ENCODE assay signal across 11 cellular contexts in genomic region chr6:10659697-10660348, GRCh38. TPM values are rescaled to one million over a fixed set of nuclear protein-coding genes. Genes with fewer than 3 reads are reported as not detected.
DNase-seq lines count a peak whose midpoint lies in the region; ATAC-seq, FAIRE-seq and TF ChIP-seq lines count a peak whose summit lies in the region.
"Had no signal": no experiment of that assay in that cellular context is flagged by ENCODE, and none has a peak within 500 bp of the region (broad histone marks: within the 10 kb centered on the region; RNA-seq: fewer than 3 reads in every experiment).

No MANE protein-coding gene starts in this region.

- no peak overlapping the region for H3K27ac Mint-ChIP-seq in activated CD8-positive, alpha-beta memory T cell treated with anti-CD3 and anti-CD28 coated beads, Interleukin-2, amount 10 ng/mL, durations not matched to agents 7 days and 5 days
- no peak overlapping the region for H3K27ac Mint-ChIP-seq in WTC11

- H3K4me3 Mint-ChIP-seq in activated CD8-positive, alpha-beta memory T cell treated with anti-CD3 and anti-CD28 coated beads, Interleukin-2, amount 10 ng/mL, durations not matched to agents 7 days and 5 days: peak overlapping the region; percentile 59
- H3K4me3 Mint-ChIP-seq in WTC11: peak overlapping the region; percentile 60

- H3K36me3 ChIP-seq in suprapubic skin: no peaks in the 10 kb centered on the region
- H3K36me3 ChIP-seq: BLaER1 had no signal

- TF ChIP-seq CTCF in WTC11 (IDR thresholded peaks at IDR 0.05) (no peak), suprapubic skin (IDR thresholded peaks at IDR 0.05) (no peak)

- no peak for FAIRE-seq in RCC 7860 (lab: Jason Lieb, UNC)
- FAIRE-seq in GM12892 (lab: Jason Lieb, UNC): no peak
- FAIRE-seq: colon had no signal

- CTCF ChIA-PET in activated CD8-positive, alpha-beta memory T cell treated with anti-CD3 and anti-CD28 coated beads, Interleukin-2, amount 10 ng/mL, durations not matched to agents 7 days and 5 days (lab: Charles Lee): interaction anchor here (0.6 kb wide), 1 partner anchor 99 kb away, joined by 4 read pairs; no protein-coding TSS in a partner anchor
- CTCF ChIA-PET in WTC11 (lab: Charles Lee): interaction anchor here (0.6 to 2.1 kb wide), 4 partner anchors 38 to 194 kb away, joined by 3 to 6 read pairs (median 4); no protein-coding TSS in a partner anchor

- no peak for DNase-seq in activated CD8-positive, alpha-beta memory T cell treated with anti-CD3 and anti-CD28 coated beads, Interleukin-2, amount 10 ng/mL, durations not matched to agents 7 days and 5 days
- DNase-seq in activated CD8-positive, alpha-beta memory T cell treated with anti-CD3 and anti-CD28 coated beads, Interleukin-2, amount 50 U/mL, for 4 hours: no peak
- DNase-seq in WTC11 (ENCODE audit: low spot score): peak; percentile 46
- no peak for DNase-seq in suprapubic skin (ENCODE audit: low spot score in 2 of 2)
- DNase-seq in RCC 7860 (ENCODE audit: low spot score): no peak
- DNase-seq in mesenteric fat pad (ENCODE audit: low spot score): no peak
- no peak for DNase-seq in GM12892 (ENCODE audit: insufficient read length)

- H3K27me3 Mint-ChIP-seq in activated CD8-positive, alpha-beta memory T cell treated with anti-CD3 and anti-CD28 coated beads, Interleukin-2, amount 10 ng/mL, durations not matched to agents 7 days and 5 days: peaks cover 25% of the 10 kb centered on the region
- H3K27me3 Mint-ChIP-seq in WTC11 (ENCODE audit: low read depth): peaks cover 13% of the 10 kb centered on the region; the same call in 1 of the 2 replicates

- POLR2A ChIA-PET in WTC11 (lab: Charles Lee): interaction anchor here (0.6 kb wide), 1 partner anchor 136 kb away, joined by 6 read pairs; no protein-coding TSS in a partner anchor

- no peak for TF ChIP-seq EP300 in suprapubic skin (IDR thresholded peaks at IDR 0.05)

- H3K4me1 ChIP-seq in suprapubic skin: no peaks in the 10 kb centered on the region

- H3K4me1 Mint-ChIP-seq in activated CD8-positive, alpha-beta memory T cell treated with anti-CD3 and anti-CD28 coated beads, Interleukin-2, amount 10 ng/mL, durations not matched to agents 7 days and 5 days: peaks cover 14% of the 10 kb centered on the region
- H3K4me1 Mint-ChIP-seq in WTC11: no peaks in the 10 kb centered on the region

- H3K9me3 Mint-ChIP-seq in activated CD8-positive, alpha-beta memory T cell treated with anti-CD3 and anti-CD28 coated beads, Interleukin-2, amount 10 ng/mL, durations not matched to agents 7 days and 5 days (ENCODE audit: low read depth): no peaks in the 10 kb centered on the region
- H3K9me3 Mint-ChIP-seq in WTC11: peaks cover 22% of the 10 kb centered on the region

- TF ChIP-seq POLR2A in suprapubic skin (IDR thresholded peaks at IDR 0.05): no peak
- no peak for TF ChIP-seq POLR2A in GM12892 (IDR thresholded peaks at IDR 0.05; ENCODE audit: low read depth, low read length)

- no peaks in the 10 kb centered on the region for H3K36me3 Mint-ChIP-seq in activated CD8-positive, alpha-beta memory T cell treated with anti-CD3 and anti-CD28 coated beads, Interleukin-2, amount 10 ng/mL, durations not matched to agents 7 days and 5 days
- H3K36me3 Mint-ChIP-seq in WTC11: no peaks in the 10 kb centered on the region

- ATAC-seq in activated CD8-positive, alpha-beta memory T cell treated with anti-CD3 and anti-CD28 coated beads, Interleukin-2, amount 10 ng/mL, durations not matched to agents 7 days and 5 days: peak; percentile 58
- peak; percentile 74 for ATAC-seq in WTC11

- H3K27me3 ChIP-seq in suprapubic skin: no peaks in the 10 kb centered on the region
- H3K27me3 ChIP-seq: BLaER1 had no signal

- H3K9me3 ChIP-seq in iPS-18c (ENCODE audit: control insufficient read depth, insufficient read depth, low read length) (no peaks in the 10 kb centered on the region), suprapubic skin (no peaks in the 10 kb centered on the region)

- H3K4me3 ChIP-seq in iPS-18c (ENCODE audit: insufficient read depth, low read depth, low read length): peak overlapping the region; percentile 20; the same call in 1 of the 2 replicates
- peak overlapping the region; percentile 22 for H3K4me3 ChIP-seq in suprapubic skin
- H3K4me3 ChIP-seq: BLaER1 had no signal

- no peak overlapping the region for H3K27ac ChIP-seq in suprapubic skin
- H3K27ac ChIP-seq: BLaER1, KMS-11 had no signal

- 73% methylated on average over 34 of the region's 48 CpGs for WGBS in suprapubic skin

TF ChIP-seq in WTC11, 78 proteins besides CTCF, POLR2A, EP300 and RAD21:
- TF ChIP-seq NFE2L1 (CRISPR knock-in tag; IDR thresholded peaks at IDR 0.05): no peak
- TF ChIP-seq ZNF263 (CRISPR knock-in tag; IDR thresholded peaks at IDR 0.05; ENCODE audit: low read depth): no peak
- TF ChIP-seq ZNF512 (CRISPR knock-in tag; IDR thresholded peaks at IDR 0.05; ENCODE audit: borderline replicate concordance): 0 out of 2 replicates have a peak, but pooled peaks have one; percentile 26
TF ChIP-seq in WTC11: peak in this region for 1.

RNA-seq across cellular contexts. Expression of gene C6orf52, which starts 34.6 kb away (rescaled TPM):
- 1 to 10 TPM; 2.5 to 2.7 TPM for total RNA-seq in activated CD8-positive, alpha-beta memory T cell treated with anti-CD3 and anti-CD28 coated beads, Interleukin-2, amount 10 ng/mL, durations not matched to agents 7 days and 5 days
- total RNA-seq in WTC11 (2021) (0.42 to 1.8 TPM (median 0.50 TPM) in 3 replicates), suprapubic skin (not detected), mesenteric fat pad (1.1 TPM)
- 1.6 TPM for polyA plus RNA-seq in GM12892 (2012; ENCODE audit: missing spikeins)

RNA-seq across cellular contexts. Expression of gene PAK1IP1, which starts 34.9 kb away (rescaled TPM):
- total RNA-seq in activated CD8-positive, alpha-beta memory T cell treated with anti-CD3 and anti-CD28 coated beads, Interleukin-2, amount 10 ng/mL, durations not matched to agents 7 days and 5 days: 10 to 100 TPM; 13.1 to 22.8 TPM
- total RNA-seq in WTC11 (2021) (24.8 to 30.4 TPM (median 24.9 TPM) in 3 replicates), suprapubic skin (10 to 100 TPM in 3 of 4 donors, 1 to 10 TPM in 1; 8.8 to 17.5 (median 13.4) TPM), mesenteric fat pad (17.3 TPM)
- polyA plus RNA-seq in GM12892 (2012; ENCODE audit: missing spikeins): 31.9 TPM
